Comparison of ENCODE assay signal across 8 cellular contexts in genomic region chr10:97355571-97355975, GRCh38. TPM values are rescaled to one million over a fixed set of nuclear protein-coding genes. Genes with fewer than 3 reads are reported as not detected.
A peak's percentile ranks its signal among the peaks of the same experiment; 100 is the strongest.
DNase-seq lines count a peak whose midpoint lies in the region; ATAC-seq and TF ChIP-seq lines count a peak whose summit lies in the region.

No MANE protein-coding gene starts in this region.

- no peak overlapping the region for H3K27ac ChIP-seq in mesendoderm (ENCODE audit: low read depth, low read length)

- peaks cover 1% of the 10 kb centered on the region for H3K36me3 ChIP-seq in mesendoderm (ENCODE audit: control insufficient read depth, insufficient read depth, low read length)

- no peaks in the 10 kb centered on the region for H3K4me1 ChIP-seq in mesendoderm (ENCODE audit: control insufficient read depth, low read depth, low read length)

- no peak for ATAC-seq in HG02973 (IDR thresholded peaks at IDR 0.05; ENCODE audit: unreplicated experiment)

- no peak overlapping the region for H3K23ac ChIP-seq in mesendoderm (ENCODE audit: low read length)

- H2BK120ac ChIP-seq in mesendoderm (ENCODE audit: low read depth, low read length) = no peak overlapping the region

- no peak overlapping the region for H2BK15ac ChIP-seq in mesendoderm (replicated peaks; ENCODE audit: low read depth)

- no peak overlapping the region for H3K18ac ChIP-seq in mesendoderm (ENCODE audit: low read length)

- H2AK5ac ChIP-seq in mesendoderm (ENCODE audit: low read length) = no peak overlapping the region

- WGBS in mesendoderm (ENCODE audit: extremely low coverage, insufficient coverage, low lambda C conversion rate) = no CpG with 5 or more reads among the region's 5 CpGs

- H3K4me2 ChIP-seq in mesendoderm (ENCODE audit: low read length) = no peak overlapping the region

- TF ChIP-seq CTCF in AG10803 (conservative IDR thresholded peaks at IDR 0.05; ENCODE audit: low read length) = peak; percentile 34
- TF ChIP-seq CTCF in choroid plexus epithelial cell (conservative IDR thresholded peaks at IDR 0.05; ENCODE audit: low read depth, low read length) = peak; percentile 68

- no peak overlapping the region for H4K5ac ChIP-seq in mesendoderm (ENCODE audit: low read length)

- no peaks in the 10 kb centered on the region for H3K27me3 ChIP-seq in mesendoderm (ENCODE audit: insufficient read depth, low read length, poor library complexity)

- in situ Hi-C loops in KBM-7 (cut with MboI; ENCODE audit: low pct_unique_long_range_greater_than_20kb, low sequenced_read_pairs) = no loop called here

- no peak overlapping the region for H3K9ac ChIP-seq in mesendoderm (ENCODE audit: low read length)

- H3K79me2 ChIP-seq in mesendoderm (ENCODE audit: control insufficient read depth, insufficient read depth, low read length) = no peaks in the 10 kb centered on the region

- no peak overlapping the region for H3K4me3 ChIP-seq in AG10803 (ENCODE audit: low read length)
- no peak overlapping the region for H3K4me3 ChIP-seq in choroid plexus epithelial cell (ENCODE audit: low read depth, low read length)
- H3K4me3 ChIP-seq in mesendoderm (ENCODE audit: low read length) = no peak overlapping the region

- no peak overlapping the region for H3K56ac ChIP-seq in mesendoderm (ENCODE audit: low read length)

- H2BK5ac ChIP-seq in mesendoderm (ENCODE audit: low read length) = no peak overlapping the region

- no peak for DNase-seq in AG10803 (ENCODE audit: low read depth)
- DNase-seq in KBM-7 = peak; percentile 40
- peak; percentile 56 for DNase-seq in choroid plexus epithelial cell (ENCODE audit: low read depth)
- DNase-seq in mesendoderm = peak; percentile 42
- DNase-seq in D341Med (ENCODE audit: low spot score) = no peak
- DNase-seq in effector CD8-positive, alpha-beta T cell (lab: John Stamatoyannopoulos, UW) = no peak
- no peak for DNase-seq in occipital lobe (lab: John Stamatoyannopoulos, UW)

- no peak overlapping the region for H4K8ac ChIP-seq in mesendoderm (ENCODE audit: low read depth, low read length)

- no peak overlapping the region for H3K4ac ChIP-seq in mesendoderm (ENCODE audit: low read depth, low read length)

- no peaks in the 10 kb centered on the region for H3K79me1 ChIP-seq in mesendoderm (ENCODE audit: low read length)

RNA-seq across cellular contexts. Expression of gene FRAT2, which starts 21.0 kb away (rescaled TPM):
- 35.3 TPM for polyA plus RNA-seq in mesendoderm (2013, experiment 1 of 2)
- 36.5 TPM for polyA plus RNA-seq in mesendoderm (2013, experiment 2 of 2)
- total RNA-seq in occipital lobe = 16.8 TPM

RNA-seq across cellular contexts. Expression of gene FRAT1, which starts 36.5 kb away (rescaled TPM):
- 2.5 TPM for polyA plus RNA-seq in mesendoderm (2013, experiment 1 of 2)
- polyA plus RNA-seq in mesendoderm (2013, experiment 2 of 2) = 2.2 TPM
- 5.6 TPM for total RNA-seq in occipital lobe

RNA-seq across cellular contexts. Expression of gene RRP12, which starts 45.6 kb away (rescaled TPM):
- polyA plus RNA-seq in mesendoderm (2013, experiment 1 of 2) = 27.8 TPM
- polyA plus RNA-seq in mesendoderm (2013, experiment 2 of 2) = 28.0 TPM
- 9.2 TPM for total RNA-seq in occipital lobe

Comparison
In these comparisons a context has a peak if more than half of its experiments do, and no peak if none do; other contexts are left out.
1. DNase-seq: peak in KBM-7 (single experiment), choroid plexus epithelial cell (single experiment) and mesendoderm (single experiment); none in AG10803 (single experiment), D341Med (single experiment), effector CD8-positive, alpha-beta T cell (single experiment) and occipital lobe (single experiment).